Comparison of ENCODE assay signal across 18 cellular contexts in the genomic region with DNA sequence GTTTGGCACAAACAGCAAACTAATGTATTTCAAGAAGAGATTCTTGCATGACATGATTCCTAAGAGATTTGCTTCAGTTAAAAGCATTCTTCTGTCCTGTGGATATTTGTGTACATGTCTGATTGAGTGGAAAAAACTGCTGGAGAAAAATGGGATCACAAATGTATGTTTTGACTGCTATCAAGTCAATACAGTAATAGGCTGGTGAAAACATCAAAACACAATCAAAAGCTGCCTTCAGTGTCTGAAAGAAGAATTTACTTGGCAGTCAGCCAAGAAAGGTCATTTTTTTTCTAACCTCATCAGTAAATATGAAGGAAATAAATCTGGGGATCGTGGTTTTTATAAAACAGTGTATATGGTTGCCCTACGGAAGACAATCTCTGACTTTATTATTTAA.
DNase-seq lines count a peak whose midpoint lies in the region; ATAC-seq and TF ChIP-seq lines count a peak whose summit lies in the region.
"Had no signal": no experiment of that assay in that cellular context is flagged by ENCODE, and none has a peak within 500 bp of the region (broad histone marks: within the 10 kb centered on the region; RNA-seq: fewer than 3 reads in every experiment).

No MANE protein-coding gene starts in this region.

- no peak for ATAC-seq in HG02852 (IDR thresholded peaks at IDR 0.05; ENCODE audit: unreplicated experiment)
- no peak for ATAC-seq in GM21737 (IDR thresholded peaks at IDR 0.05; ENCODE audit: unreplicated experiment)
- no peak for ATAC-seq in HG02938 (IDR thresholded peaks at IDR 0.05; ENCODE audit: unreplicated experiment)
- ATAC-seq: right cardiac atrium had no signal

- no peak for TF ChIP-seq EP300 in Ishikawa (IDR thresholded peaks at IDR 0.05; ENCODE audit: borderline replicate concordance)

- DNase-seq in DMS53 treated with DMSO at 0.1 percent for 48 hours (lab: John Stamatoyannopoulos, UW; ENCODE audit: unreplicated experiment) (peak; percentile 5), SK-MEL-5 (ENCODE audit: low read depth, low spot score) (peak; percentile 8), iris pigment epithelial cell (ENCODE audit: low read depth) (peak; percentile 15)
- DNase-seq: activated CD4-positive, alpha-beta memory T cell treated with anti-CD3 and anti-CD28 coated beads for 36 hours; activated naive CD4-positive, alpha-beta T cell; anterior cingulate cortex; CD4-positive, alpha-beta memory T cell; effector memory CD4-positive, alpha-beta T cell; NCI-H146; NCI-H526; right cardiac atrium; SIG-M5; stimulated activated CD4-positive, alpha-beta T cell treated with anti-CD3 and anti-CD28 coated beads, Interleukin-15, amount 100 ng/mL, for 24 hours; WERI-Rb-1 had no signal

- in situ Hi-C loops in SK-MEL-5 (cut with HindIII; ENCODE audit: low pct_unique_long_range_greater_than_20kb, low sequenced_read_pairs) = no loop called here

- no peak for TF ChIP-seq RAD21 in Ishikawa (IDR thresholded peaks at IDR 0.05; ENCODE audit: low read depth)

TF ChIP-seq in Ishikawa, 13 proteins besides CTCF, POLR2A, EP300 and RAD21:
- TF ChIP-seq TEAD4 (IDR thresholded peaks at IDR 0.05) (no peak), EGR1 (IDR thresholded peaks at IDR 0.05) (no peak), NFIC (IDR thresholded peaks at IDR 0.05) (peak; percentile 64)
TF ChIP-seq in Ishikawa: peak in this region for 1.
